In the genomic region with DNA sequence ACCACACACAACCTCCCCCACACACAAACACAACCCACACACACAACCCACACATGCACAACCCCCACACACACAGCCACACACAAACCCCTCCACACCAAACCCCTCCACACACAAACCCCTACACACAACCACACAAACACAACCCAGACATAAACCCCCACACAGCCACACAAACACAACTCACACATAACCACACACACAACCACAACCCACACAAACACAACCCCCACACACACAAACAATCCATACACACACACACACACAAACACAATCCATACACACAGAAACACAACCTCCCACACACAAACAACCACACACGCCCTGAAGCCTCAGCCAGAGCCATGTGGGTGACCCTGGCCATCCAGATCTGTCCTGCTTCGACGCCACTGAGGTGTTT, we compare ENCODE assay signal across 20 cellular contexts. TPM values are rescaled to one million over a fixed set of nuclear protein-coding genes. Genes with fewer than 3 reads are reported as not detected.
DNase-seq lines count a peak whose midpoint lies in the region; FAIRE-seq and TF ChIP-seq lines count a peak whose summit lies in the region.
"Had no signal": no experiment of that assay in that cellular context is flagged by ENCODE, and none has a peak within 500 bp of the region (broad histone marks: within the 10 kb centered on the region; RNA-seq: fewer than 3 reads in every experiment).

No MANE protein-coding gene starts in this region.

- peaks cover 18% of the 10 kb centered on the region for H3K36me3 ChIP-seq in CD4-positive, alpha-beta memory T cell (ENCODE audit: insufficient read depth, low read length)
- H3K36me3 ChIP-seq in astrocyte (ENCODE audit: insufficient read depth, low read length) (peaks cover 3% of the 10 kb centered on the region), neutrophil (peaks cover 82% of the 10 kb centered on the region), smooth muscle cell (ENCODE audit: low read depth) (no peaks in the 10 kb centered on the region)
- H3K36me3 ChIP-seq: breast epithelium, prostate gland had no signal

- H3K36me3 Mint-ChIP-seq in CD4-positive, alpha-beta memory T cell: peaks cover 3 to 34% of the 10 kb centered on the region in 2 donors
- H3K36me3 Mint-ChIP-seq in HFFc6 (ENCODE audit: low read depth) (peaks cover 5% of the 10 kb centered on the region; the same call in 1 of the 2 replicates), astrocyte (ENCODE audit: low read depth, unreplicated experiment) (peaks cover 7% of the 10 kb centered on the region)

- WGBS in smooth muscle cell (ENCODE audit: low lambda C conversion rate): 94% methylated on average over 3 of the region's 3 CpGs

- peaks cover 34% of the 10 kb centered on the region for H3K4me1 ChIP-seq in CD4-positive, alpha-beta memory T cell (ENCODE audit: insufficient read depth, low read length)
- peaks cover 18% of the 10 kb centered on the region for H3K4me1 ChIP-seq in astrocyte (ENCODE audit: insufficient read depth, low read length)
- peaks cover 31 to 37% of the 10 kb centered on the region in 2 experiments for H3K4me1 ChIP-seq in neutrophil (ENCODE audit: control insufficient read depth in 1 of 2, insufficient read depth in 1 of 2, low read depth in 1 of 2, low read length in 1 of 2)
- H3K4me1 ChIP-seq in smooth muscle cell (ENCODE audit: low read depth): no peaks in the 10 kb centered on the region

- POLR2A ChIA-PET in CD4-positive, alpha-beta memory T cell (lab: Charles Lee; ENCODE audit: partially characterized antibody): interaction anchor here (1.1 to 1.5 kb wide), 2 partner anchors 103 to 122 kb away, joined by 3 to 4 read pairs; no protein-coding TSS in a partner anchor

- no peak overlapping the region for H3K4me3 Mint-ChIP-seq in CD4-positive, alpha-beta memory T cell
- no peak overlapping the region for H3K4me3 Mint-ChIP-seq in HFFc6
- H3K4me3 Mint-ChIP-seq in astrocyte (ENCODE audit: unreplicated experiment): no peak overlapping the region

- intact Hi-C loops in CD4-positive, alpha-beta memory T cell (cut with micrococcal nuclease): no loop called here
- intact Hi-C loops in posterior cingulate gyrus (cut with DNase I): loop anchor here (5.0 kb wide), 1 partner anchor 54 kb away; a partner anchor contains a TSS

- H3K9me3 ChIP-seq in CD4-positive, alpha-beta memory T cell (ENCODE audit: control insufficient read depth in 1 of 2, low read length in 2 of 2): no peaks in the 10 kb centered on the region
- H3K9me3 ChIP-seq in astrocyte (ENCODE audit: insufficient read depth, low read depth, low read length) (no peaks in the 10 kb centered on the region), neutrophil (no peaks in the 10 kb centered on the region), smooth muscle cell (replicated peaks; ENCODE audit: low read depth) (no peaks in the 10 kb centered on the region)
- H3K9me3 ChIP-seq: BE2C, breast epithelium, Peyer's patch, prostate gland, spleen, thyroid gland had no signal

- peaks cover 12 to 41% (median 25%) of the 10 kb centered on the region in 4 donors for H3K4me1 Mint-ChIP-seq in CD4-positive, alpha-beta memory T cell
- H3K4me1 Mint-ChIP-seq in HFFc6 (ENCODE audit: low read depth) (peaks cover 44% of the 10 kb centered on the region), astrocyte (ENCODE audit: low read depth, unreplicated experiment) (peaks cover 13% of the 10 kb centered on the region)

- H3F3A ChIP-seq in smooth muscle cell (ENCODE audit: low read depth): peaks cover 7% of the 10 kb centered on the region

- H3K27me3 ChIP-seq in CD4-positive, alpha-beta memory T cell (ENCODE audit: insufficient read depth, low read length): no peaks in the 10 kb centered on the region
- H3K27me3 ChIP-seq in astrocyte (ENCODE audit: insufficient read depth, low read length): no peaks in the 10 kb centered on the region
- no peaks in the 10 kb centered on the region for H3K27me3 ChIP-seq in neutrophil
- no peaks in the 10 kb centered on the region for H3K27me3 ChIP-seq in smooth muscle cell (ENCODE audit: low read depth)
- H3K27me3 ChIP-seq: BE2C, breast epithelium, Peyer's patch, spleen, thyroid gland had no signal

- no peak for FAIRE-seq in astrocyte (lab: Jason Lieb, UNC)
- FAIRE-seq: G401.6 had no signal

- H4K20me1 ChIP-seq in astrocyte (ENCODE audit: insufficient read depth, low read length) (peaks cover 95% of the 10 kb centered on the region), smooth muscle cell (ENCODE audit: low read depth) (peaks cover 92% of the 10 kb centered on the region)

- H3K4me2 ChIP-seq in astrocyte (ENCODE audit: low read length): no peak overlapping the region
- H3K4me2 ChIP-seq in smooth muscle cell: no peak overlapping the region
- H3K4me2 ChIP-seq: KMS-11 had no signal

- no peak overlapping the region for H3K27ac ChIP-seq in CD4-positive, alpha-beta memory T cell (ENCODE audit: low read depth, low read length)
- no peak overlapping the region for H3K27ac ChIP-seq in astrocyte (ENCODE audit: low read depth, low read length)
- H3K27ac ChIP-seq in neutrophil: peak overlapping the region; percentile 68
- no peak overlapping the region for H3K27ac ChIP-seq in smooth muscle cell (ENCODE audit: low read depth)
- H3K27ac ChIP-seq: HL-60, KMS-11, prostate gland had no signal

- no peak for DNase-seq in CD4-positive, alpha-beta memory T cell
- DNase-seq in HFFc6: no peak
- DNase-seq in astrocyte (ENCODE audit: low read depth): no peak
- no peak for DNase-seq in NCI-H1417 treated with DMSO at 0.1 percent for 48 hours (lab: John Stamatoyannopoulos, UW)
- no peak for DNase-seq in MV-4-11 (lab: John Stamatoyannopoulos, UW)
- DNase-seq in posterior cingulate gyrus: no peak
- DNase-seq in smooth muscle cell (lab: John Stamatoyannopoulos, UW; ENCODE audit: unreplicated experiment): no peak
- DNase-seq: activated naive CD4-positive, alpha-beta T cell treated with Interleukin-2 at 50 U/mL for 16 hours; BE2C; NCI-H1417; NCI-H82; Peyer's patch; thyroid gland had no signal

- H3K9ac ChIP-seq in astrocyte (ENCODE audit: low read length): peak overlapping the region; percentile 43
- no peak overlapping the region for H3K9ac ChIP-seq in smooth muscle cell (ENCODE audit: low read depth)
- H3K9ac ChIP-seq: KMS-11 had no signal

- peaks cover 0 to under 1% (median 0%) of the 10 kb centered on the region in 8 donors for H3K9me3 Mint-ChIP-seq in CD4-positive, alpha-beta memory T cell
- no peaks in the 10 kb centered on the region for H3K9me3 Mint-ChIP-seq in HFFc6
- H3K9me3 Mint-ChIP-seq in astrocyte (ENCODE audit: unreplicated experiment): no peaks in the 10 kb centered on the region

- peak overlapping the region in 4 of 7 donors; percentile 27 to 81 (median 54) for H3K27ac Mint-ChIP-seq in CD4-positive, alpha-beta memory T cell
- H3K27ac Mint-ChIP-seq in HFFc6: peak overlapping the region; percentile 68
- no peak overlapping the region for H3K27ac Mint-ChIP-seq in astrocyte (ENCODE audit: unreplicated experiment)

- H3K27me3 Mint-ChIP-seq in CD4-positive, alpha-beta memory T cell: no peaks in the 10 kb centered on the region
- H3K27me3 Mint-ChIP-seq in HFFc6 (ENCODE audit: insufficient read depth) (peaks cover 5% of the 10 kb centered on the region), astrocyte (ENCODE audit: low read depth, unreplicated experiment) (no peaks in the 10 kb centered on the region)

- CTCF ChIA-PET in CD4-positive, alpha-beta memory T cell (lab: Charles Lee; ENCODE audit: partially characterized antibody): interaction anchor here (2.3 to 4.2 kb wide), 3 partner anchors 44 to 122 kb away, joined by 8 to 50 read pairs (median 10); a partner anchor contains a TSS

- H3K79me2 ChIP-seq in astrocyte (ENCODE audit: insufficient read depth, low read length) (peaks cover 26% of the 10 kb centered on the region), smooth muscle cell (ENCODE audit: low read depth) (peaks cover 6% of the 10 kb centered on the region)

- H3K4me3 ChIP-seq in CD4-positive, alpha-beta memory T cell (ENCODE audit: low read length in 2 of 2): no peak overlapping the region
- no peak overlapping the region for H3K4me3 ChIP-seq in astrocyte (ENCODE audit: insufficient read depth, low read depth, low read length)
- H3K4me3 ChIP-seq in neutrophil (ENCODE audit: low read depth in 1 of 2, low read length in 1 of 2): no peak overlapping the region
- H3K4me3 ChIP-seq in smooth muscle cell: no peak overlapping the region
- H3K4me3 ChIP-seq: breast epithelium, Peyer's patch, prostate gland, spleen, thyroid gland had no signal

- TF ChIP-seq CTCF in HFFc6 (IDR thresholded peaks at IDR 0.05) (no peak), astrocyte (IDR thresholded peaks at IDR 0.05; ENCODE audit: insufficient read depth, low read depth, low read length) (no peak), neutrophil (IDR thresholded peaks at IDR 0.05) (no peak), smooth muscle cell (IDR thresholded peaks at IDR 0.05; ENCODE audit: borderline replicate concordance, insufficient read depth, poor library complexity, severe bottlenecking) (no peak)

- no peak overlapping the region for H2AFZ ChIP-seq in astrocyte (ENCODE audit: low read depth, low read length)
- H2AFZ ChIP-seq in smooth muscle cell (ENCODE audit: low read depth): no peak overlapping the region

RNA-seq across cellular contexts. Expression of a gene that starts 30.0 kb away (rescaled TPM):
- 10 to 100 TPM; 37.1 to 43.2 TPM for total RNA-seq in CD4-positive, alpha-beta memory T cell
- 10 to 100 TPM; 27.5 to 36.3 TPM for polyA plus RNA-seq in CD4-positive, alpha-beta memory T cell
- total RNA-seq in HFFc6 (2021; fragmentation: NEBNext Ultra II Directional; extraction: Animal tissue kit (Norgen Biotek cat#: 25700)): 1 to 10 TPM; 2.3 to 3.7 (median 3.2) TPM
- total RNA-seq in astrocyte: 128 and 153 TPM in 2 replicates
- 16.4 and 60.1 TPM in 2 replicates for total RNA-seq in smooth muscle cell
- polyA plus RNA-seq in smooth muscle cell: 56.9 and 89.5 TPM in 2 replicates

RNA-seq across cellular contexts. Expression of a gene that starts 48.8 kb away (rescaled TPM):
- 10 to 100 TPM; 71.3 to 73.4 TPM for total RNA-seq in CD4-positive, alpha-beta memory T cell
- polyA plus RNA-seq in CD4-positive, alpha-beta memory T cell: 100 to 1,000 TPM in 1 of 2 donors, 10 to 100 TPM in 1; 81.5 to 108 TPM
- 10 to 100 TPM; 76.4 to 84.3 (median 80.4) TPM for total RNA-seq in HFFc6 (2021; fragmentation: NEBNext Ultra II Directional; extraction: Animal tissue kit (Norgen Biotek cat#: 25700))
- total RNA-seq in astrocyte: 51.2 and 56.6 TPM in 2 replicates
- 36.0 and 44.1 TPM in 2 replicates for total RNA-seq in smooth muscle cell
- 124 and 133 TPM in 2 replicates for polyA plus RNA-seq in smooth muscle cell

RNA-seq across cellular contexts. Expression of a gene that starts 53.9 kb away (rescaled TPM):
- 10 to 100 TPM; 34.9 to 35.9 TPM for total RNA-seq in CD4-positive, alpha-beta memory T cell
- 10 to 100 TPM in 1 of 2 donors, 1 to 10 TPM in 1; 6.5 to 16.7 TPM for polyA plus RNA-seq in CD4-positive, alpha-beta memory T cell
- 10 to 100 TPM; 15.7 to 17.8 (median 16.4) TPM for total RNA-seq in HFFc6 (2021; fragmentation: NEBNext Ultra II Directional; extraction: Animal tissue kit (Norgen Biotek cat#: 25700))
- total RNA-seq in astrocyte (16.0 TPM in 2 replicates), smooth muscle cell (10.5 and 12.8 TPM in 2 replicates)
- 15.2 and 31.7 TPM in 2 replicates for polyA plus RNA-seq in smooth muscle cell
